In genomic region chr21:44487831-44488230, GRCh38 we compare ENCODE assay signal across 9 cellular contexts. TPM values are rescaled to one million over a fixed set of nuclear protein-coding genes. Genes with fewer than 3 reads are reported as not detected.
DNase-seq lines count a peak whose midpoint lies in the region; ATAC-seq and TF ChIP-seq lines count a peak whose summit lies in the region.
"Had no signal": no experiment of that assay in that cellular context is flagged by ENCODE, and none has a peak within 500 bp of the region (broad histone marks: within the 10 kb centered on the region; RNA-seq: fewer than 3 reads in every experiment).

No MANE protein-coding gene starts in this region.

- H3K9me3 Mint-ChIP-seq in activated CD4-positive, alpha-beta memory T cell treated with anti-CD3 and anti-CD28 coated beads for 36 hours, result peaks cover 12% of the 10 kb centered on the region

- intact Hi-C loops in activated CD4-positive, alpha-beta memory T cell treated with anti-CD3 and anti-CD28 coated beads for 36 hours (cut with micrococcal nuclease), result no loop called here
- intact Hi-C loops in Right ventricle myocardium superior (cut with DNase I), result no loop called here

- peaks cover 9% of the 10 kb centered on the region for H3K27me3 Mint-ChIP-seq in activated CD4-positive, alpha-beta memory T cell treated with anti-CD3 and anti-CD28 coated beads for 36 hours

- H3K36me3 Mint-ChIP-seq in activated CD4-positive, alpha-beta memory T cell treated with anti-CD3 and anti-CD28 coated beads for 36 hours, result no peaks in the 10 kb centered on the region

- H3K4me1 ChIP-seq in HAP-1, result no peaks in the 10 kb centered on the region

- in situ Hi-C loops in HAP-1 (cut with MboI; ENCODE audit: low sequenced_read_pairs), result no loop called here

- H3K4me3 Mint-ChIP-seq in activated CD4-positive, alpha-beta memory T cell treated with anti-CD3 and anti-CD28 coated beads for 36 hours, result no peak overlapping the region

- ATAC-seq in GM18861 (IDR thresholded peaks at IDR 0.05; ENCODE audit: unreplicated experiment) (no peak), Right ventricle myocardium superior (ENCODE audit: poor library complexity) (no peak)

- no peak overlapping the region for H3K27ac ChIP-seq in AG04450 (ENCODE audit: low read depth, low read length)

- no peak overlapping the region for H3K27ac Mint-ChIP-seq in activated CD4-positive, alpha-beta memory T cell treated with anti-CD3 and anti-CD28 coated beads for 36 hours

- no peak overlapping the region for H3K4me3 ChIP-seq in AG04450 (ENCODE audit: low read depth, low read length)
- no peak overlapping the region for H3K4me3 ChIP-seq in HAP-1

- H3K4me1 Mint-ChIP-seq in activated CD4-positive, alpha-beta memory T cell treated with anti-CD3 and anti-CD28 coated beads for 36 hours (ENCODE audit: low read depth), result no peaks in the 10 kb centered on the region

- H3K36me3 ChIP-seq in HAP-1 (replicated peaks), result no peaks in the 10 kb centered on the region

- no peak for DNase-seq in AG04450 (ENCODE audit: low read depth, low spot score)
- peak; percentile 25 to 70 for DNase-seq in HAP-1 (ENCODE audit: low spot score in 2 of 2)
- peak; percentile 76 for DNase-seq in activated CD4-positive, alpha-beta memory T cell treated with anti-CD3 and anti-CD28 coated beads for 36 hours
- DNase-seq in iPS-NIHi11 (ENCODE audit: low spot score), result peak; percentile 58
- DNase-seq in Right ventricle myocardium superior, result no peak
- no peak for DNase-seq in SK-N-DZ (ENCODE audit: low spot score)
- no peak for DNase-seq in occipital lobe (lab: John Stamatoyannopoulos, UW)

- POLR2A ChIA-PET in AG04450 (lab: Yijun Ruan, JAX), result no interaction called here
- POLR2A ChIA-PET in activated CD4-positive, alpha-beta memory T cell treated with anti-CD3 and anti-CD28 coated beads for 36 hours (lab: Charles Lee), result no interaction called here

- CTCF ChIA-PET in AG04450 (lab: Charles Lee), result interaction anchor here (0.6 kb wide), 1 partner anchor 53 kb away, joined by 3 read pairs; no protein-coding TSS in a partner anchor
- CTCF ChIA-PET in activated CD4-positive, alpha-beta memory T cell treated with anti-CD3 and anti-CD28 coated beads for 36 hours (lab: Charles Lee), result interaction anchor here (0.7 to 1.2 kb wide), 4 partner anchors 11 to 222 kb away, joined by 3 to 4 read pairs (median 3); no protein-coding TSS in a partner anchor

- H3K27me3 ChIP-seq in AG04450 (ENCODE audit: control insufficient read depth, insufficient read depth, low read length) (no peaks in the 10 kb centered on the region), HAP-1 (ENCODE audit: low read depth) (no peaks in the 10 kb centered on the region)

- H3K9me3 ChIP-seq in AG04450 (ENCODE audit: control insufficient read depth, insufficient read depth, low read length) (peaks cover 9% of the 10 kb centered on the region), HAP-1 (peaks cover 2% of the 10 kb centered on the region; the same call in 1 of the 2 replicates)

- peak; percentile 55 for TF ChIP-seq CTCF in AG04450 (IDR thresholded peaks at IDR 0.05; ENCODE audit: low read depth, low read length)

RNA-seq across cellular contexts. Expression of gene LRRC3, which starts 32.5 kb away (rescaled TPM):
- 0.10 and 0.14 TPM in 2 replicates for polyA plus RNA-seq in AG04450 (2011; rRNA removed)
- 0.13 and 0.14 TPM in 2 replicates for polyA minus RNA-seq in AG04450 (2011; rRNA and poly(A)+ RNA removed)
- total RNA-seq in activated CD4-positive, alpha-beta memory T cell treated with anti-CD3 and anti-CD28 coated beads for 36 hours, result 1 to 10 TPM; 2.6 to 2.8 TPM
- 2.7 TPM for total RNA-seq in Right ventricle myocardium superior
- polyA plus RNA-seq in SK-N-DZ (2014; cell fraction: cytosol; rRNA removed), result 0.01 and 0.09 TPM in 2 replicates
- 0.09 TPM in 1 of 2 replicates, not detected in the other for polyA plus RNA-seq in SK-N-DZ (2014; cell fraction: nucleus; rRNA removed)
- total RNA-seq in occipital lobe, result 4.8 TPM

RNA-seq across cellular contexts. Expression of gene KRTAP10-1, which starts 52.2 kb away (rescaled TPM):
- not detected in 2 replicates for polyA plus RNA-seq in AG04450 (2011; rRNA removed)
- not detected in 2 replicates for polyA minus RNA-seq in AG04450 (2011; rRNA and poly(A)+ RNA removed)
- total RNA-seq in activated CD4-positive, alpha-beta memory T cell treated with anti-CD3 and anti-CD28 coated beads for 36 hours, result not detected
- total RNA-seq in Right ventricle myocardium superior, result not detected
- polyA plus RNA-seq in SK-N-DZ (2014; cell fraction: cytosol; rRNA removed), result not detected in 2 replicates
- polyA plus RNA-seq in SK-N-DZ (2014; cell fraction: nucleus; rRNA removed), result not detected in 2 replicates
- not detected for total RNA-seq in occipital lobe
- polyA plus RNA-seq: adipose tissue had no signal

Comparison
In these comparisons a context has a peak if more than half of its experiments do, and no peak if none do; other contexts are left out.
1. DNase-seq: peak in HAP-1 (2 of 2), activated CD4-positive, alpha-beta memory T cell treated with anti-CD3 and anti-CD28 coated beads for 36 hours (single experiment) and iPS-NIHi11 (single experiment); none in AG04450 (single experiment), Right ventricle myocardium superior (single experiment), SK-N-DZ (single experiment) and occipital lobe (single experiment).